In the genomic region with DNA sequence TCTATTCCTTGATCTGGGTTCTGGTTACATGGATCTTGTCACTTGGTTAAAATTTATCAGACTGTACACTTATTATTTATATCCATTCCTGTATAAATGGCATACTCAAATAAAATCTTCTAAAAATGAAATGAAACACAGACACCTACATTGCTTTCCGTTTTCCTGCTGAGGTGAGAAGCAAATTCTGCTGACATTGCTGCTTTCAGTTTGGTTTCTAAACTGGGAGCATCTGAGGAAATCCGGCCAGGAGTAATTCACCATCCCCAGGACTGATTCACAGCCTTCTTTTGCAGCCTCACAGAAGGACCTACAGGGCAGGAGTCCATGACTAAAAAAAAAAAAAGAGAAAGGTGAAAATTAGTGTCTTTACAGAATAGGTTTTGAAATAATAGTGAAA, we compare ENCODE assay signal across 25 cellular contexts.
DNase-seq lines count a peak whose midpoint lies in the region; ATAC-seq, FAIRE-seq and TF ChIP-seq lines count a peak whose summit lies in the region.
"Had no signal": no experiment of that assay in that cellular context is flagged by ENCODE, and none has a peak within 500 bp of the region (broad histone marks: within the 10 kb centered on the region; RNA-seq: fewer than 3 reads in every experiment).

No MANE protein-coding gene starts in this region.

- CTCF ChIA-PET in H1 (lab: Charles Lee; ENCODE audit: partially characterized antibody) (interaction anchor here (0.7 to 1.1 kb wide), 3 partner anchors 39 to 972 kb away, joined by 3 to 5 read pairs (median 3); no protein-coding TSS in a partner anchor), T-cell (lab: Charles Lee) (interaction anchor here in 1 of 2 donors (1.0 to 1.3 kb wide), 2 partner anchors 11 to 15 kb away, joined by 4 to 5 read pairs; no protein-coding TSS in a partner anchor)

- peaks cover 2 to 15% (median 7%) of the 10 kb centered on the region in 3 donors for H3K9me3 Mint-ChIP-seq in T-cell
- H3K9me3 Mint-ChIP-seq: activated CD4-positive, alpha-beta T cell treated with anti-CD3 and anti-CD28 coated beads, Interleukin-2, amount 10 ng/mL, durations not matched to agents 7 days and 5 days; natural killer cell treated with Interleukin-12 subunit alpha and Interleukin-12 subunit beta and Interleukin-15 and Interleukin-18, amount 100 ng/mL, for 72 hours had no signal

- H3K9me3 ChIP-seq in MM.1S (replicated peaks; ENCODE audit: insufficient read depth, low read length) = no peaks in the 10 kb centered on the region
- H3K9me3 ChIP-seq in H1 (ENCODE audit: insufficient read depth in 2 of 2, low read depth in 1 of 2, low read length in 1 of 2) = 0 out of 4 replicates have a peak, but pooled peaks cover 0 to 5% of the 10 kb centered on the region in 2 experiments
- H3K9me3 ChIP-seq in parathyroid adenoma (ENCODE audit: control insufficient read depth, low read length) = no peaks in the 10 kb centered on the region
- H3K9me3 ChIP-seq: adrenal gland had no signal

- peak overlapping the region; percentile 29; the same call in 1 of the 2 replicates for H3K4me2 ChIP-seq in MM.1S (ENCODE audit: low read depth, low read length)
- H3K4me2 ChIP-seq in H1 (ENCODE audit: insufficient read depth in 1 of 2, low read depth in 2 of 2, low read length in 2 of 2) = no peak overlapping the region
- H3K4me2 ChIP-seq in parathyroid adenoma (ENCODE audit: low read length) = peak overlapping the region; percentile 41
- H3K4me2 ChIP-seq: smooth muscle cell had no signal

- TF ChIP-seq RAD21 in H1 (IDR thresholded peaks at IDR 0.05 in 1 of 2, conservative IDR thresholded peaks at IDR 0.05 in 1 of 2; ENCODE audit: low read depth in 2 of 2, low read length in 2 of 2) = no peak

- H4K20me1 ChIP-seq in MM.1S (ENCODE audit: insufficient read depth, low read length) (no peaks in the 10 kb centered on the region), H1 (replicated peaks in 1 of 2; ENCODE audit: control insufficient read depth in 1 of 2, insufficient read depth in 2 of 2, low read length in 2 of 2) (no peaks in the 10 kb centered on the region)

- TF ChIP-seq POLR2A in H1 (IDR thresholded peaks at IDR 0.05; ENCODE audit: control extremely low read depth in 1 of 2, low read depth in 2 of 2, low read length in 2 of 2) = no peak

- peaks cover 17% of the 10 kb centered on the region for H3K4me1 ChIP-seq in MM.1S (ENCODE audit: low read length)
- peaks cover 0 to 3% (median 0%) of the 10 kb centered on the region in 4 experiments; a peak in 1 of 7 replicates for H3K4me1 ChIP-seq in H1 (replicated peaks in 1 of 4; ENCODE audit: control insufficient read depth in 3 of 4, insufficient read depth in 4 of 4, low read length in 3 of 4)
- H3K4me1 ChIP-seq in parathyroid adenoma = no peaks in the 10 kb centered on the region
- H3K4me1 ChIP-seq: adrenal gland, upper lobe of left lung had no signal

- peaks cover 11% of the 10 kb centered on the region for H3F3A ChIP-seq in MM.1S (ENCODE audit: insufficient read depth, low read length)

- no peak overlapping the region for H4K91ac ChIP-seq in H1 (replicated peaks; ENCODE audit: insufficient read length, low read length)

- H2BK120ac ChIP-seq in H1 (replicated peaks; ENCODE audit: low read depth, low read length) = no peak overlapping the region

- H3K56ac ChIP-seq in H1 (replicated peaks; ENCODE audit: insufficient read length, low read depth, low read length) = no peak overlapping the region

- no peak for TF ChIP-seq EP300 in H1 (IDR thresholded peaks at IDR 0.05; ENCODE audit: borderline replicate concordance in 1 of 2, low read depth in 2 of 2, low read length in 2 of 2)

- H3K79me1 ChIP-seq in H1 (ENCODE audit: low read depth, low read length) = no peaks in the 10 kb centered on the region

- DNase-seq in NCI-H2227 (lab: John Stamatoyannopoulos, UW; ENCODE audit: unreplicated experiment) = peak; percentile 0
- no peak for DNase-seq in NCI-H2227 treated with DMSO at 0.1 percent for 48 hours (lab: John Stamatoyannopoulos, UW)
- peak; percentile 71 for DNase-seq in MM.1S
- no peak for DNase-seq in H1 (ENCODE audit: low read depth in 1 of 2, low spot score in 2 of 2)
- no peak for DNase-seq in NK-92 treated with Interleukin-12 subunit alpha and Interleukin-12 subunit beta, amount 100 ng/mL, for 24 hours (lab: John Stamatoyannopoulos, UW)
- DNase-seq in T-cell = no peak
- DNase-seq: 8988T; activated CD4-positive, alpha-beta T cell treated with anti-CD3 and anti-CD28 coated beads, Interleukin-2, amount 10 ng/mL, durations not matched to agents 7 days and 5 days; activated gamma-delta T cell; adrenal gland; DMS 273 treated with DMSO at 0.1 percent for 48 hours; erythroblast; foreskin melanocyte; KBM-7; NCI-H1105; posterior cingulate gyrus; stimulated activated CD4-positive, alpha-beta T cell treated with anti-CD3 and anti-CD28 coated beads, Interleukin-4, amount 100 ng/mL, for 24 hours; upper lobe of left lung had no signal

- no peak overlapping the region for H2BK15ac ChIP-seq in H1 (ENCODE audit: low read length)

- ATAC-seq in GM21423 (IDR thresholded peaks at IDR 0.05; ENCODE audit: unreplicated experiment) (no peak), T-cell (replicated peaks in 1 of 4) (no peak)
- ATAC-seq: HCT116; natural killer cell treated with Interleukin-12 subunit alpha and Interleukin-12 subunit beta and Interleukin-15 and Interleukin-18, amount 100 ng/mL, for 72 hours had no signal

- no peak overlapping the region for H3K9ac ChIP-seq in MM.1S (ENCODE audit: low read length)
- no peak overlapping the region for H3K9ac ChIP-seq in H1 (replicated peaks in 1 of 4; ENCODE audit: extremely low read depth in 1 of 4, low read depth in 3 of 4, low read length in 3 of 4)
- H3K9ac ChIP-seq in parathyroid adenoma = no peak overlapping the region

- H3K4me3 Mint-ChIP-seq in T-cell = no peak overlapping the region
- H3K4me3 Mint-ChIP-seq: activated CD4-positive, alpha-beta T cell treated with anti-CD3 and anti-CD28 coated beads, Interleukin-2, amount 10 ng/mL, durations not matched to agents 7 days and 5 days; natural killer cell treated with Interleukin-12 subunit alpha and Interleukin-12 subunit beta and Interleukin-15 and Interleukin-18, amount 100 ng/mL, for 72 hours had no signal

- 80% methylated on average over 2 of the region's 2 CpGs; no CpG with 5 or more reads in 1 of the 2 experiments for WGBS in H1 (ENCODE audit: extremely low coverage in 1 of 2, insufficient coverage in 1 of 2, insufficient read length in 1 of 2, insufficient replicate concordance in 2 of 2, low coverage in 1 of 2, low lambda C conversion rate in 2 of 2, missing lambda C conversion rate in 1 of 2), 2 experiments

- no peak overlapping the region for H4K5ac ChIP-seq in H1 (ENCODE audit: insufficient read length, low read depth, low read length)

- H3K9me2 ChIP-seq in MM.1S (replicated peaks; ENCODE audit: insufficient read depth, low read length) = no peaks in the 10 kb centered on the region

- H2BK12ac ChIP-seq in H1 (ENCODE audit: low read depth, low read length) = no peak overlapping the region

- H3K27ac ChIP-seq in MM.1S (ENCODE audit: low read length) (no peak overlapping the region), H1 (ENCODE audit: low read depth, low read length) (no peak overlapping the region), parathyroid adenoma (no peak overlapping the region)
- H3K27ac ChIP-seq: adrenal gland, C4-2B, HL-60, upper lobe of left lung had no signal

- no peak overlapping the region for H3K23ac ChIP-seq in H1 (ENCODE audit: insufficient read length)

- no peaks in the 10 kb centered on the region for H3K79me2 ChIP-seq in MM.1S (ENCODE audit: low read length)
- no peaks in the 10 kb centered on the region for H3K79me2 ChIP-seq in H1 (ENCODE audit: control insufficient read depth in 1 of 2, insufficient read depth in 2 of 2, low read length in 2 of 2)
- H3K79me2 ChIP-seq in parathyroid adenoma = no peaks in the 10 kb centered on the region

- H3K27me3 Mint-ChIP-seq in T-cell = peaks cover 3 to 4% of the 10 kb centered on the region in 2 donors

- H3K23me2 ChIP-seq in H1 (ENCODE audit: low read depth, low read length) = no peaks in the 10 kb centered on the region

- no peak overlapping the region for H2AFZ ChIP-seq in MM.1S (ENCODE audit: low read length)
- no peak overlapping the region for H2AFZ ChIP-seq in H1 (ENCODE audit: low read length)
- H2AFZ ChIP-seq in parathyroid adenoma = no peak overlapping the region

- no peak for FAIRE-seq in H1 (lab: Jason Lieb, UNC)

- TF ChIP-seq CTCF in MM.1S (IDR thresholded peaks at IDR 0.05; ENCODE audit: low read length) = no peak
- TF ChIP-seq CTCF in H1 (IDR thresholded peaks at IDR 0.05; ENCODE audit: control extremely low read depth in 1 of 3, insufficient read depth in 1 of 3, low read depth in 1 of 3, low read length in 3 of 3) = no peak
- TF ChIP-seq CTCF in parathyroid adenoma (IDR thresholded peaks at IDR 0.05) = no peak

- H3K27ac Mint-ChIP-seq in T-cell = no peak overlapping the region
- H3K27ac Mint-ChIP-seq: activated CD4-positive, alpha-beta T cell treated with anti-CD3 and anti-CD28 coated beads, Interleukin-2, amount 10 ng/mL, durations not matched to agents 7 days and 5 days; natural killer cell treated with Interleukin-12 subunit alpha and Interleukin-12 subunit beta and Interleukin-15 and Interleukin-18, amount 100 ng/mL, for 72 hours had no signal

- no peak overlapping the region for H2BK20ac ChIP-seq in H1 (ENCODE audit: low read length)

- H3K4me1 Mint-ChIP-seq in T-cell = peaks cover 0 to 5% (median 2%) of the 10 kb centered on the region in 3 donors
- H3K4me1 Mint-ChIP-seq: activated CD4-positive, alpha-beta T cell treated with anti-CD3 and anti-CD28 coated beads, Interleukin-2, amount 10 ng/mL, durations not matched to agents 7 days and 5 days had no signal

- no peak overlapping the region for H3K4ac ChIP-seq in H1 (replicated peaks; ENCODE audit: insufficient read length, low read depth, low read length)

- POLR2A ChIA-PET in H1 (lab: Charles Lee; ENCODE audit: partially characterized antibody) = no interaction called here
- POLR2A ChIA-PET in T-cell (lab: Charles Lee) = no interaction called here

- no peak overlapping the region for H3K18ac ChIP-seq in H1 (ENCODE audit: extremely low read depth, low read length)

- H2AK5ac ChIP-seq in H1 (ENCODE audit: low read depth, low read length) = no peak overlapping the region

- no peak overlapping the region for H4K8ac ChIP-seq in H1 (ENCODE audit: extremely low read depth, insufficient read depth, low read length)

- H3K4me3 ChIP-seq in MM.1S (ENCODE audit: low read length) (no peak overlapping the region), H1 (ENCODE audit: extremely low read depth in 1 of 4, insufficient read depth in 2 of 4, low read depth in 3 of 4, low read length in 4 of 4) (no peak overlapping the region), parathyroid adenoma (ENCODE audit: low read depth, low read length) (peak overlapping the region; percentile 43)
- H3K4me3 ChIP-seq: adrenal gland, smooth muscle cell, upper lobe of left lung had no signal

- no peaks in the 10 kb centered on the region for H3K27me3 ChIP-seq in MM.1S (replicated peaks; ENCODE audit: insufficient read depth, low read length)
- H3K27me3 ChIP-seq in H1 (replicated peaks in 1 of 4; ENCODE audit: control insufficient read depth in 3 of 4, extremely low read depth in 1 of 4, insufficient read depth in 3 of 4, low read length in 3 of 4) = no peaks in the 10 kb centered on the region
- no peaks in the 10 kb centered on the region for H3K27me3 ChIP-seq in parathyroid adenoma (ENCODE audit: control insufficient read depth, insufficient read depth, low read length)
- H3K27me3 ChIP-seq: adrenal gland, upper lobe of left lung had no signal

- no peak overlapping the region for H3K14ac ChIP-seq in H1 (ENCODE audit: insufficient read length)

- H2BK5ac ChIP-seq in H1 (ENCODE audit: low read depth, low read length) = no peak overlapping the region

- H3K36me3 ChIP-seq in MM.1S (replicated peaks; ENCODE audit: insufficient read depth, low read length) (no peaks in the 10 kb centered on the region), H1 (ENCODE audit: control insufficient read depth in 2 of 4, insufficient read depth in 4 of 4, low read length in 3 of 4) (0 out of 8 replicates have a peak, but pooled peaks cover 0 to 2% (median 0%) of the 10 kb centered on the region in 4 experiments), parathyroid adenoma (ENCODE audit: control insufficient read depth, insufficient read depth, low read length) (no peaks in the 10 kb centered on the region)
- H3K36me3 ChIP-seq: adrenal gland, upper lobe of left lung had no signal

- H3K36me3 Mint-ChIP-seq in T-cell = no peaks in the 10 kb centered on the region

Comparison
In these comparisons a context has a peak if more than half of its experiments do, and no peak if none do; other contexts are left out.
1. DNase-seq: peak in NCI-H2227 (single experiment) and MM.1S (single experiment); none in NCI-H2227 treated with DMSO at 0.1 percent for 48 hours (single experiment), H1 (0 of 2), NK-92 treated with Interleukin-12 subunit alpha and Interleukin-12 subunit beta, amount 100 ng/mL, for 24 hours (single experiment) and T-cell (0 of 34).
2. H3K4me2 ChIP-seq: peak in MM.1S (single experiment) and parathyroid adenoma (single experiment); none in H1 (0 of 2).